12 cellular contexts compared by ENCODE assay signal in the genomic region with DNA sequence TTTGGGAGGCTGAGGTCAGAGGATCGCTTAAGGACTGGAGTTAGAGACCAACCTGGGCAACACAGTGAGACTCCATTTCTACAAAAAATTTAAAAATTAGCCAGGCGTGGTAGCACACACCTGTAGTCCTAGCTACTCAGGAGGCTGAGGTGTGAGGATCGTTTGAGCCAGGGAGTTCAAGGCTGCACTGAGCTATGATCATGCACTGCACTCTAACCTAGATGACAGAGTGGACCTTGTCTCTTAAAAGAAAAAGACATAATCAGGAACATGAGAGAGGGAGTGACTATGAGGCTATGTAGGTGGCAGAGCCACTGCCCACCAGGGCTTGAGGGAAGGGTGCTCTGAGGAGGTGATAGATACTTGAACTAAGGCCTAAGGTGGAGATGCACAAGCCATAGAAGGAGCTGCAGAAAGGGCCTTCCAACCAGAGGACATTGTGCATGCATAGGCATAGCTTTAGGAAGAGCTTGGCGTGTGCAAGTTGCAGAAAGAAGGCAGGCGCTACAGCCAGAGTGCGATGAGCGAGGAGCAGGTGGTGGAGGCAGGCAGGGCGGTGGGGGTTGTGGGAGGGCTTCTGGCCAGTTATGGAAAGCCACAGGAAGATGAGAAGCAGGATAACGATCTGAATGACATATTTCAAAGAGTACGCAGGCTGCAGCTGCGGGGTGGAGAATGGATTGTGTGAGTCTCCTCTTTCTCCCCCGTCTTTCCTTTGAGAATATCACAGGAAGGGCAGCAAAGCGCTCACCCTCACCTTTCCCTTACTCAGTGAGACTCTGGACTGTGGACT. TPM values are rescaled to one million over a fixed set of nuclear protein-coding genes. Genes with fewer than 3 reads are reported as not detected.
DNase-seq lines count a peak whose midpoint lies in the region; ATAC-seq and TF ChIP-seq lines count a peak whose summit lies in the region.
"Had no signal": no experiment of that assay in that cellular context is flagged by ENCODE, and none has a peak within 500 bp of the region (broad histone marks: within the 10 kb centered on the region; RNA-seq: fewer than 3 reads in every experiment).

No MANE protein-coding gene starts in this region.

- DNase-seq in NCI-H2029 (lab: John Stamatoyannopoulos, UW) (peak; percentile 2), NCI-H2029 treated with DMSO at 0.1 percent for 48 hours (lab: John Stamatoyannopoulos, UW) (no peak), NCI-H2171 (lab: John Stamatoyannopoulos, UW) (peak; percentile 48)
- DNase-seq: activated CD4-positive, alpha-beta T cell treated with anti-CD3 and anti-CD28 coated beads for 1 hour; aorta; H7; NCI-H774 had no signal

- H3K27ac Mint-ChIP-seq in activated T-helper 17 cell treated with anti-CD3 and anti-CD28 coated beads, Interleukin-2, amount 50 U/mL, for 72 hours = peak overlapping the region; percentile 6
- no peak overlapping the region for H3K27ac Mint-ChIP-seq in nephron

- no peak for ATAC-seq in activated T-helper 17 cell treated with anti-CD3 and anti-CD28 coated beads, Interleukin-2, amount 50 U/mL, for 72 hours (replicated peaks)
- ATAC-seq in GM18517 (IDR thresholded peaks at IDR 0.05; ENCODE audit: unreplicated experiment) = no peak
- no peak for ATAC-seq in HG03025 (IDR thresholded peaks at IDR 0.05; ENCODE audit: low FRiP score, unreplicated experiment)
- no peak for ATAC-seq in HG03175 (IDR thresholded peaks at IDR 0.05; ENCODE audit: unreplicated experiment)

- no peak overlapping the region for H3K4me3 Mint-ChIP-seq in activated T-helper 17 cell treated with anti-CD3 and anti-CD28 coated beads, Interleukin-2, amount 50 U/mL, for 72 hours
- H3K4me3 Mint-ChIP-seq in nephron = peak overlapping the region; percentile 12 to 64 (median 33)

- no peak for TF ChIP-seq CTCF in nephron (IDR thresholded peaks at IDR 0.05; ENCODE audit: unreplicated experiment in 3 of 3)

- peaks cover 6% of the 10 kb centered on the region for H3K27me3 Mint-ChIP-seq in activated T-helper 17 cell treated with anti-CD3 and anti-CD28 coated beads, Interleukin-2, amount 50 U/mL, for 72 hours
- peaks cover 37% of the 10 kb centered on the region for H3K27me3 Mint-ChIP-seq in nephron (ENCODE audit: low read depth)

- H3K36me3 Mint-ChIP-seq in activated T-helper 17 cell treated with anti-CD3 and anti-CD28 coated beads, Interleukin-2, amount 50 U/mL, for 72 hours (ENCODE audit: low read depth) = no peaks in the 10 kb centered on the region
- no peaks in the 10 kb centered on the region for H3K36me3 Mint-ChIP-seq in nephron (ENCODE audit: low read depth)

- H3K4me1 Mint-ChIP-seq in activated T-helper 17 cell treated with anti-CD3 and anti-CD28 coated beads, Interleukin-2, amount 50 U/mL, for 72 hours = peaks cover 4% of the 10 kb centered on the region
- H3K4me1 Mint-ChIP-seq in nephron = peaks cover 12% of the 10 kb centered on the region

- no peaks in the 10 kb centered on the region for H3K9me3 Mint-ChIP-seq in activated T-helper 17 cell treated with anti-CD3 and anti-CD28 coated beads, Interleukin-2, amount 50 U/mL, for 72 hours
- H3K9me3 Mint-ChIP-seq in nephron = no peaks in the 10 kb centered on the region

RNA-seq across cellular contexts. Expression of a gene that starts 49.0 kb away (rescaled TPM):
- 1 to 10 TPM; 4.9 to 7.5 TPM for total RNA-seq in activated T-helper 17 cell treated with anti-CD3 and anti-CD28 coated beads, Interleukin-2, amount 50 U/mL, for 72 hours
